In genomic region chr1:220326578-220326977, GRCh38 we compare ENCODE assay signal across 15 cellular contexts. TPM values are rescaled to one million over a fixed set of nuclear protein-coding genes. Genes with fewer than 3 reads are reported as not detected.
A peak's percentile ranks its signal among the peaks of the same experiment; 100 is the strongest.
DNase-seq lines count a peak whose midpoint lies in the region; ATAC-seq and TF ChIP-seq lines count a peak whose summit lies in the region.
"Had no signal": no experiment of that assay in that cellular context is flagged by ENCODE, and none has a peak within 500 bp of the region (broad histone marks: within the 10 kb centered on the region; RNA-seq: fewer than 3 reads in every experiment).

No MANE protein-coding gene starts in this region.

- H4K8ac ChIP-seq in neuronal stem cell (ENCODE audit: low read depth, low read length) = no peak overlapping the region

- no peaks in the 10 kb centered on the region for H3K79me1 ChIP-seq in neuronal stem cell (ENCODE audit: low read depth, low read length)

- H4K20me1 ChIP-seq in MM.1S (ENCODE audit: insufficient read depth, low read length) = no peaks in the 10 kb centered on the region

- no peaks in the 10 kb centered on the region for H3K4me1 Mint-ChIP-seq in T-helper 17 cell

- H3K23ac ChIP-seq in neuronal stem cell (ENCODE audit: low read depth, low read length, poor library complexity) = no peak overlapping the region

- no peak overlapping the region for H2AK5ac ChIP-seq in neuronal stem cell (ENCODE audit: low read depth, low read length)

- H3K14ac ChIP-seq in neuronal stem cell (ENCODE audit: low read length) = peak overlapping the region; percentile 50

- no peak overlapping the region for H2BK15ac ChIP-seq in neuronal stem cell (ENCODE audit: low read length)

- H3K79me2 ChIP-seq in MM.1S (ENCODE audit: low read length) = no peaks in the 10 kb centered on the region
- H3K79me2 ChIP-seq: parathyroid adenoma had no signal

- in situ Hi-C loops in brain microvascular endothelial cell (cut with HindIII; ENCODE audit: low pct_ligation_motif_present, low sequenced_read_pairs) = no loop called here

- H2AFZ ChIP-seq in MM.1S (ENCODE audit: low read length) = no peak overlapping the region
- no peak overlapping the region for H2AFZ ChIP-seq in neuronal stem cell (ENCODE audit: low read length)
- H2AFZ ChIP-seq: parathyroid adenoma had no signal

- H3K4me3 ChIP-seq in MM.1S (ENCODE audit: low read length) (no peak overlapping the region), brain microvascular endothelial cell (ENCODE audit: low read depth, low read length) (no peak overlapping the region), neuronal stem cell (ENCODE audit: low read length in 2 of 2) (no peak overlapping the region)
- H3K4me3 ChIP-seq: Peyer's patch, thoracic aorta had no signal

- H2BK12ac ChIP-seq in neuronal stem cell (ENCODE audit: low read length) = no peak overlapping the region

- H3K9me2 ChIP-seq in MM.1S (replicated peaks; ENCODE audit: insufficient read depth, low read length) = no peaks in the 10 kb centered on the region

- no peak overlapping the region for H2BK5ac ChIP-seq in neuronal stem cell (ENCODE audit: low read length)

- no peak overlapping the region for H3K4ac ChIP-seq in neuronal stem cell (ENCODE audit: low read length)

- H3K9ac ChIP-seq in MM.1S (ENCODE audit: low read length) (no peak overlapping the region), neuronal stem cell (ENCODE audit: low read depth, low read length, poor library complexity) (no peak overlapping the region)
- H3K9ac ChIP-seq: parathyroid adenoma had no signal

- no peak for DNase-seq in MM.1S
- peak; percentile 10 for DNase-seq in brain microvascular endothelial cell
- DNase-seq in neuronal stem cell (ENCODE audit: low spot score) = no peak
- no peak for DNase-seq in T-helper 17 cell
- DNase-seq in NCI-H510A (lab: John Stamatoyannopoulos, UW) = no peak
- DNase-seq in COLO668 (lab: John Stamatoyannopoulos, UW; ENCODE audit: unreplicated experiment) = no peak
- DNase-seq: activated T-cell treated with anti-CD3 and anti-CD28 coated beads, Interleukin-2, amount 50 U/mL, for 72 hours; DMS79; NCI-H446 treated with DMSO at 0.1 percent for 48 hours; Peyer's patch; T-helper 9 cell had no signal

- H3K4me3 Mint-ChIP-seq in T-helper 17 cell = no peak overlapping the region
- H3K4me3 Mint-ChIP-seq: activated T-cell treated with anti-CD3 and anti-CD28 coated beads, Interleukin-2, amount 50 U/mL, for 72 hours had no signal

- H3K27me3 ChIP-seq in MM.1S (replicated peaks; ENCODE audit: insufficient read depth, low read length) (no peaks in the 10 kb centered on the region), brain microvascular endothelial cell (replicated peaks) (no peaks in the 10 kb centered on the region), neuronal stem cell (ENCODE audit: control insufficient read depth in 3 of 3, insufficient read depth in 3 of 3, low read depth in 1 of 3, low read length in 3 of 3) (peaks cover 0 to 9% (median 0%) of the 10 kb centered on the region in 3 experiments)
- H3K27me3 ChIP-seq: Peyer's patch had no signal

- no peak overlapping the region for H3K18ac ChIP-seq in neuronal stem cell (ENCODE audit: low read length)

- peak overlapping the region; percentile 42 for H3K4me2 ChIP-seq in MM.1S (ENCODE audit: low read depth, low read length)
- H3K4me2 ChIP-seq in neuronal stem cell (ENCODE audit: insufficient read depth, low read length, poor library complexity, severe bottlenecking) = no peak overlapping the region

- H3F3A ChIP-seq in MM.1S (ENCODE audit: insufficient read depth, low read length) = peaks cover 19% of the 10 kb centered on the region

- TF ChIP-seq CTCF in MM.1S (IDR thresholded peaks at IDR 0.05; ENCODE audit: low read length) (no peak), brain microvascular endothelial cell (IDR thresholded peaks at IDR 0.05; ENCODE audit: low read depth, low read length, missing control alignments) (no peak)

- H3K9me3 ChIP-seq in MM.1S (replicated peaks; ENCODE audit: insufficient read depth, low read length) (no peaks in the 10 kb centered on the region), neuronal stem cell (replicated peaks in 1 of 2; ENCODE audit: control insufficient read depth in 2 of 2, insufficient read depth in 1 of 2, low read depth in 1 of 2, low read length in 2 of 2) (no peaks in the 10 kb centered on the region), T-helper 17 cell (ENCODE audit: control insufficient read depth, low read length, poor library complexity, severe bottlenecking) (no peaks in the 10 kb centered on the region)
- H3K9me3 ChIP-seq: Peyer's patch, thoracic aorta had no signal

- H3K27ac ChIP-seq in MM.1S (ENCODE audit: low read length) (no peak overlapping the region), brain microvascular endothelial cell (no peak overlapping the region), neuronal stem cell (replicated peaks; ENCODE audit: low read length) (no peak overlapping the region)
- H3K27ac ChIP-seq: parathyroid adenoma, Peyer's patch, thoracic aorta had no signal

- H3K27ac Mint-ChIP-seq in T-helper 17 cell = no peak overlapping the region
- H3K27ac Mint-ChIP-seq: activated T-cell treated with anti-CD3 and anti-CD28 coated beads, Interleukin-2, amount 50 U/mL, for 72 hours had no signal

- peak; percentile 38 for ATAC-seq in GM21717 (IDR thresholded peaks at IDR 0.05; ENCODE audit: unreplicated experiment)
- ATAC-seq in GM21576 (IDR thresholded peaks at IDR 0.05; ENCODE audit: unreplicated experiment) = no peak
- ATAC-seq in T-helper 17 cell = no peak
- ATAC-seq: activated T-cell treated with anti-CD3 and anti-CD28 coated beads, Interleukin-2, amount 50 U/mL, for 72 hours had no signal

- H3K4me1 ChIP-seq in MM.1S (ENCODE audit: low read length) (peaks cover 25% of the 10 kb centered on the region), neuronal stem cell (ENCODE audit: control insufficient read depth in 2 of 2, insufficient read depth in 1 of 2, low read depth in 1 of 2, low read length in 2 of 2) (peaks cover 0 to 2% of the 10 kb centered on the region in 2 donors)
- H3K4me1 ChIP-seq: parathyroid adenoma, Peyer's patch had no signal

- H3K27me3 Mint-ChIP-seq in T-helper 17 cell = peaks cover 46% of the 10 kb centered on the region

- no peaks in the 10 kb centered on the region for H3K36me3 ChIP-seq in MM.1S (replicated peaks; ENCODE audit: insufficient read depth, low read length)
- H3K36me3 ChIP-seq in brain microvascular endothelial cell (replicated peaks) = no peaks in the 10 kb centered on the region
- no peaks in the 10 kb centered on the region for H3K36me3 ChIP-seq in neuronal stem cell (replicated peaks in 1 of 2; ENCODE audit: control insufficient read depth in 2 of 2, insufficient read depth in 2 of 2, low read length in 2 of 2)
- H3K36me3 ChIP-seq: Peyer's patch, thoracic aorta had no signal

- no peak overlapping the region for H4K91ac ChIP-seq in neuronal stem cell (ENCODE audit: low read depth, low read length, poor library complexity)

- H3K36me3 Mint-ChIP-seq in T-helper 17 cell (ENCODE audit: low read depth) = peaks cover 3% of the 10 kb centered on the region

- no CpG with 5 or more reads among the region's 2 CpGs for WGBS in neuronal stem cell (ENCODE audit: extremely low coverage in 2 of 2, insufficient read length in 2 of 2, insufficient replicate concordance in 1 of 2), 2 donors

- no peak overlapping the region for H2BK120ac ChIP-seq in neuronal stem cell (ENCODE audit: low read depth, low read length)

RNA-seq across cellular contexts. Expression of gene RAB3GAP2, which starts 54.3 kb away (rescaled TPM):
- 14.0 TPM for polyA plus RNA-seq in neuronal stem cell (2013, experiment 1 of 2)
- polyA plus RNA-seq in neuronal stem cell (2013, experiment 2 of 2) = 14.0 TPM
- 10 to 100 TPM; 46.6 to 49.1 TPM for total RNA-seq in T-helper 17 cell
